In genomic region chr14:77028384-77029246, GRCh38 we compare ENCODE assay signal across 8 cellular contexts. TPM values are rescaled to one million over a fixed set of nuclear protein-coding genes. Genes with fewer than 3 reads are reported as not detected.
DNase-seq lines count a peak whose midpoint lies in the region; ATAC-seq and TF ChIP-seq lines count a peak whose summit lies in the region.

TSS of gene IRF2BPL (minus strand) at chr14:77028708. CDS start at chr14:77027792, 916 bp downstream.

- peaks cover 42% of the 10 kb centered on the region for H3K4me1 Mint-ChIP-seq in activated naive CD8-positive, alpha-beta T cell treated with anti-CD3 and anti-CD28 coated beads for 36 hours
- H3K4me1 Mint-ChIP-seq in osteocyte (ENCODE audit: unreplicated experiment) = peaks cover 59% of the 10 kb centered on the region

- no peaks in the 10 kb centered on the region for H3K27me3 ChIP-seq in SU-DHL-6 (ENCODE audit: low read length)
- H3K27me3 ChIP-seq in thymus (ENCODE audit: control insufficient read depth, insufficient read depth) = no peaks in the 10 kb centered on the region

- H3K9ac ChIP-seq in SU-DHL-6 (ENCODE audit: low read length) = peak within 1 kb of the TSS; percentile 75

- H3K4me1 ChIP-seq in thymus (ENCODE audit: control insufficient read depth, insufficient read depth, low read length) = peaks cover 53% of the 10 kb centered on the region

- H3K9me2 ChIP-seq in SU-DHL-6 (replicated peaks; ENCODE audit: insufficient read depth, low read length) = no peaks in the 10 kb centered on the region

- peak within 1 kb of the TSS; percentile 95 for H3K27ac Mint-ChIP-seq in activated naive CD8-positive, alpha-beta T cell treated with anti-CD3 and anti-CD28 coated beads for 36 hours
- peak within 1 kb of the TSS; percentile 99 for H3K27ac Mint-ChIP-seq in osteocyte (ENCODE audit: unreplicated experiment)

- H3F3A ChIP-seq in SU-DHL-6 (ENCODE audit: insufficient read depth) = peaks cover 27% of the 10 kb centered on the region

- H3K27ac ChIP-seq in SU-DHL-6 (ENCODE audit: low read depth, low read length) (peak within 1 kb of the TSS; percentile 63), thymus (ENCODE audit: low read depth) (peak within 1 kb of the TSS; percentile 99)

- no peaks in the 10 kb centered on the region for H3K9me3 Mint-ChIP-seq in activated naive CD8-positive, alpha-beta T cell treated with anti-CD3 and anti-CD28 coated beads for 36 hours
- H3K9me3 Mint-ChIP-seq in osteocyte (ENCODE audit: unreplicated experiment) = no peaks in the 10 kb centered on the region

- H3K36me3 ChIP-seq in SU-DHL-6 (ENCODE audit: low read length) (no peaks in the 10 kb centered on the region), thymus (ENCODE audit: control insufficient read depth, insufficient read depth) (peaks cover 13% of the 10 kb centered on the region)

- H3K27me3 Mint-ChIP-seq in activated naive CD8-positive, alpha-beta T cell treated with anti-CD3 and anti-CD28 coated beads for 36 hours = no peaks in the 10 kb centered on the region
- H3K27me3 Mint-ChIP-seq in osteocyte (ENCODE audit: unreplicated experiment) = no peaks in the 10 kb centered on the region

- peaks cover 20% of the 10 kb centered on the region for H3K36me3 Mint-ChIP-seq in activated naive CD8-positive, alpha-beta T cell treated with anti-CD3 and anti-CD28 coated beads for 36 hours
- peaks cover 24% of the 10 kb centered on the region for H3K36me3 Mint-ChIP-seq in osteocyte (ENCODE audit: unreplicated experiment)

- TF ChIP-seq CTCF in GM12875 (IDR thresholded peaks at IDR 0.05; ENCODE audit: borderline replicate concordance, insufficient read depth, low read depth, low read length) (no peak), SU-DHL-6 (IDR thresholded peaks at IDR 0.05; ENCODE audit: insufficient read depth, low read length, poor library complexity, severe bottlenecking) (no peak), osteocyte (IDR thresholded peaks at IDR 0.05) (no peak)

- peak within 1 kb of the TSS; percentile 93 for H3K4me3 ChIP-seq in GM12875 (ENCODE audit: low read depth, low read length)
- H3K4me3 ChIP-seq in SU-DHL-6 (ENCODE audit: insufficient read depth, low read length, poor library complexity, severe bottlenecking) = peak within 1 kb of the TSS; percentile 61
- H3K4me3 ChIP-seq in thymus (ENCODE audit: low read length) = peak within 1 kb of the TSS; percentile 75

- H3K9me3 ChIP-seq in SU-DHL-6 (ENCODE audit: insufficient read depth, low read length) = no peaks in the 10 kb centered on the region
- H3K9me3 ChIP-seq in thymus (ENCODE audit: control insufficient read depth) = no peaks in the 10 kb centered on the region

- H3K79me2 ChIP-seq in SU-DHL-6 (ENCODE audit: insufficient read depth, low read length) = no peaks in the 10 kb centered on the region

- DNase-seq in NCI-H1417 (lab: John Stamatoyannopoulos, UW) (peak; percentile 98 to 99 (median 99)), glomerular visceral epithelial cell (ENCODE audit: extremely low spot score) (peak; percentile 99), osteocyte (ENCODE audit: extremely low spot score, unreplicated experiment) (peak; percentile 99)
- DNase-seq in activated naive CD8-positive, alpha-beta T cell treated with anti-CD3 and anti-CD28 coated beads for 36 hours = peak; percentile 94

- H4K20me1 ChIP-seq in SU-DHL-6 (ENCODE audit: low read depth, low read length) = no peaks in the 10 kb centered on the region

- H2AFZ ChIP-seq in SU-DHL-6 (ENCODE audit: low read depth, low read length, severe bottlenecking) = peak within 1 kb of the TSS; percentile 44

- peak within 1 kb of the TSS; percentile 68 for H3K4me2 ChIP-seq in SU-DHL-6 (ENCODE audit: low read depth, low read length, poor library complexity, severe bottlenecking)

- WGBS in thymus = under 1% methylated on average over 84 of the region's 84 CpGs

- ATAC-seq in HG02763 (IDR thresholded peaks at IDR 0.05; ENCODE audit: unreplicated experiment) = peak; percentile 72

- peak within 1 kb of the TSS; percentile 92 for H3K4me3 Mint-ChIP-seq in activated naive CD8-positive, alpha-beta T cell treated with anti-CD3 and anti-CD28 coated beads for 36 hours
- peak within 1 kb of the TSS; percentile 80 for H3K4me3 Mint-ChIP-seq in osteocyte (ENCODE audit: unreplicated experiment)

RNA-seq across cellular contexts. Expression of gene IRF2BPL, which starts in this region (rescaled TPM):
- 10 to 100 TPM; 34.8 to 36.2 TPM for total RNA-seq in activated naive CD8-positive, alpha-beta T cell treated with anti-CD3 and anti-CD28 coated beads for 36 hours
- total RNA-seq in osteocyte = 107 and 120 TPM in 2 replicates
- 13.3 TPM for polyA plus RNA-seq in thymus

Comparison
In these comparisons a context has a peak if more than half of its experiments do, and no peak if none do; other contexts are left out.
1. Peak in every context shown above with its lines: DNase-seq, ATAC-seq, H3K4me3 ChIP-seq and H3K27ac ChIP-seq.